33 cellular contexts compared by ENCODE assay signal in the genomic region with DNA sequence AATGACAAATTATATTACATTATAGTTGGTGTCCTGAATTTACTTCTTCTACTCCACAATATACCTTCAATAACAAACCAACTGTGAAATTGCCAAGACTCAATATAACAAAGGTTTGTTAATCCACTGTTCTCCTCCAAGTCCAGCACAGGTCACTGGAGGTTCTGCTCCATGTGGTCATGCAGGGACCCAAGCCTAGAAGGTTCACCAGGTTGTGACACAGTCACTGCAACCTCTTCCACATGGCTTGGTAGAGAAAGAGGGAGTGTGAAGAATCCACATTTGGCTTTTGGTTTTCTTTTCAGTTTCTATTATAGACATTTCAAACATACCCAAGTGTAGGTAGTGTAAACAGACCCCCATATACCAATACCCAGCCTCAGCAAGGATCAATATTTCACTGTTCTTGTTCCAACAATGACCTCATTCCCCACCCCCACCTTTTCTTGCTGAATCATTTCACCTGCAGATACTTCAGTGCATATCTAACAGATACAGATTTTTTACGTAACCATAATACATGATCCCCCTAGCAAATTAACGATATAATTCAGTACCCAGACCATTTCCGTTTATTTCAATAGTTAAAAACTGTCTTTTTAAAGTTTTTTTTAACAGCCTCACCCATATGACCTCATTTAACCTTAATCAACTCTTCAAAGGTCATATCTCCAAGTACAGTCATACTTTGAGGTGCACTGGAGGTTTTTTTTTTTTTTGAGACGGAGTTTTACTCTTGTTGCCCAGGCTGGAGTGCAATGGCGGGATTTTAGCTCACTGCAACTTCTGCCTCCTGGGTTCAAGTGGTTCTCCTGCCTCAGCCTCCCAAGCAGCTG. TPM values are rescaled to one million over a fixed set of nuclear protein-coding genes. Genes with fewer than 3 reads are reported as not detected.
"Had no signal": no experiment of that assay in that cellular context is flagged by ENCODE, and none has a peak within 500 bp of the region (broad histone marks: within the 10 kb centered on the region; RNA-seq: fewer than 3 reads in every experiment).

No MANE protein-coding gene starts in this region.

- H3K27ac ChIP-seq: heart right ventricle, left lung, prostate gland, thoracic aorta, uterus had no signal

- H3K4me1 ChIP-seq: prostate gland, uterus had no signal

- DNase-seq: activated CD4-positive, alpha-beta T cell treated with anti-CD3 and anti-CD28 coated beads for 4 hours; activated CD4-positive, alpha-beta T cell treated with anti-CD3 and anti-CD28 coated beads, Interleukin-2, amount 50 U/mL, for 48 hours; activated CD4-positive, CD25-positive, alpha-beta regulatory T cell; activated CD8-positive, alpha-beta memory T cell treated with anti-CD3 and anti-CD28 coated beads for 24 hours; activated gamma-delta T cell; activated naive CD4-positive, alpha-beta T cell treated with anti-CD3 and anti-CD28 coated beads, Interleukin-2, amount 10 ng/mL, durations not matched to agents 7 days and 5 days; anterior cingulate cortex; endodermal cell; foreskin keratinocyte; heart right ventricle; left lung; mesendoderm; natural killer cell; retina; small intestine; stimulated activated CD4-positive, alpha-beta T cell treated with anti-CD3 and anti-CD28 coated beads, Interleukin-4, amount 100 ng/mL, for 24 hours; trophoblast cell; uterus had no signal

- H3K27ac Mint-ChIP-seq: dendritic cell treated with granulocyte-macrophage colony-stimulating factor and Interleukin-4, amounts not matched to agents 40 ng/mL and 50 ng/mL, for 4 days; endodermal cell; natural killer cell; stimulated activated effector memory CD8-positive, alpha-beta T cell treated with anti-CD3 and anti-CD28 coated beads, Interleukin-12 subunit alpha, Interleukin-12 subunit beta, amount 100 ng/mL, for 72 hours; stimulated activated naive CD8-positive, alpha-beta T cell treated with anti-CD3 and anti-CD28 coated beads, Interleukin-15, Interleukin-2, amounts not matched to agents 100 ng/mL and 50 ng/mL, for 24 hours; T-helper 2 cell treated with Interferon-gamma antibody and Interleukin-4, amounts not matched to agents 5 μg/mL and 100 μg/mL, for 36 hours had no signal

- ATAC-seq: esophagus mucosa; foreskin keratinocyte; heart right ventricle; left lung; natural killer cell; sciatic nerve; stimulated activated effector memory CD8-positive, alpha-beta T cell treated with anti-CD3 and anti-CD28 coated beads, Interleukin-12 subunit alpha, Interleukin-12 subunit beta, amount 100 ng/mL, for 72 hours had no signal

- H3K36me3 ChIP-seq: heart right ventricle, left lung, prostate gland, thoracic aorta, uterus had no signal

- H3K9me3 Mint-ChIP-seq: activated naive CD4-positive, alpha-beta T cell treated with anti-CD3 and anti-CD28 coated beads, Interleukin-2, amount 10 ng/mL, durations not matched to agents 7 days and 5 days; central memory CD8-positive, alpha-beta T cell; natural killer cell; stimulated activated effector memory CD8-positive, alpha-beta T cell treated with anti-CD3 and anti-CD28 coated beads, Interleukin-12 subunit alpha, Interleukin-12 subunit beta, amount 100 ng/mL, for 72 hours; stimulated activated naive CD8-positive, alpha-beta T cell treated with anti-CD3 and anti-CD28 coated beads, Interleukin-15, Interleukin-2, amounts not matched to agents 100 ng/mL and 50 ng/mL, for 24 hours; T-helper 2 cell treated with Interferon-gamma antibody and Interleukin-4, amounts not matched to agents 5 μg/mL and 100 μg/mL, for 36 hours had no signal

- H3K4me3 ChIP-seq: heart right ventricle, left lung, lung, prostate gland, thoracic aorta, uterus had no signal

- H3K36me3 Mint-ChIP-seq: activated naive CD4-positive, alpha-beta T cell treated with anti-CD3 and anti-CD28 coated beads, Interleukin-2, amount 10 ng/mL, durations not matched to agents 7 days and 5 days; natural killer cell; stimulated activated effector memory CD8-positive, alpha-beta T cell treated with anti-CD3 and anti-CD28 coated beads, Interleukin-12 subunit alpha, Interleukin-12 subunit beta, amount 100 ng/mL, for 72 hours had no signal

- H3K27me3 ChIP-seq: foreskin keratinocyte had no signal

- H3K4me3 Mint-ChIP-seq: activated naive CD4-positive, alpha-beta T cell treated with anti-CD3 and anti-CD28 coated beads, Interleukin-2, amount 10 ng/mL, durations not matched to agents 7 days and 5 days; central memory CD8-positive, alpha-beta T cell; dendritic cell treated with granulocyte-macrophage colony-stimulating factor and Interleukin-4, amounts not matched to agents 40 ng/mL and 50 ng/mL, for 4 days; endodermal cell; natural killer cell; stimulated activated effector memory CD8-positive, alpha-beta T cell treated with anti-CD3 and anti-CD28 coated beads, Interleukin-12 subunit alpha, Interleukin-12 subunit beta, amount 100 ng/mL, for 72 hours; stimulated activated naive CD8-positive, alpha-beta T cell treated with anti-CD3 and anti-CD28 coated beads, Interleukin-15, Interleukin-2, amounts not matched to agents 100 ng/mL and 50 ng/mL, for 24 hours; T-helper 2 cell treated with Interferon-gamma antibody and Interleukin-4, amounts not matched to agents 5 μg/mL and 100 μg/mL, for 36 hours had no signal

- H3K9me3 ChIP-seq: left lung, prostate gland, thoracic aorta, uterus had no signal

RNA-seq across cellular contexts. Expression of a gene that starts 14.1 kb away (rescaled TPM):
- total RNA-seq: bronchial epithelial cell, esophagus mucosa, glomerular endothelial cell, heart right ventricle, left lung, mononuclear cell, natural killer cell, osteoblast, prostate gland, sciatic nerve, subcutaneous adipose tissue, thoracic aorta had no signal
